Comparison of ENCODE assay signal across 8 cellular contexts in the genomic region with DNA sequence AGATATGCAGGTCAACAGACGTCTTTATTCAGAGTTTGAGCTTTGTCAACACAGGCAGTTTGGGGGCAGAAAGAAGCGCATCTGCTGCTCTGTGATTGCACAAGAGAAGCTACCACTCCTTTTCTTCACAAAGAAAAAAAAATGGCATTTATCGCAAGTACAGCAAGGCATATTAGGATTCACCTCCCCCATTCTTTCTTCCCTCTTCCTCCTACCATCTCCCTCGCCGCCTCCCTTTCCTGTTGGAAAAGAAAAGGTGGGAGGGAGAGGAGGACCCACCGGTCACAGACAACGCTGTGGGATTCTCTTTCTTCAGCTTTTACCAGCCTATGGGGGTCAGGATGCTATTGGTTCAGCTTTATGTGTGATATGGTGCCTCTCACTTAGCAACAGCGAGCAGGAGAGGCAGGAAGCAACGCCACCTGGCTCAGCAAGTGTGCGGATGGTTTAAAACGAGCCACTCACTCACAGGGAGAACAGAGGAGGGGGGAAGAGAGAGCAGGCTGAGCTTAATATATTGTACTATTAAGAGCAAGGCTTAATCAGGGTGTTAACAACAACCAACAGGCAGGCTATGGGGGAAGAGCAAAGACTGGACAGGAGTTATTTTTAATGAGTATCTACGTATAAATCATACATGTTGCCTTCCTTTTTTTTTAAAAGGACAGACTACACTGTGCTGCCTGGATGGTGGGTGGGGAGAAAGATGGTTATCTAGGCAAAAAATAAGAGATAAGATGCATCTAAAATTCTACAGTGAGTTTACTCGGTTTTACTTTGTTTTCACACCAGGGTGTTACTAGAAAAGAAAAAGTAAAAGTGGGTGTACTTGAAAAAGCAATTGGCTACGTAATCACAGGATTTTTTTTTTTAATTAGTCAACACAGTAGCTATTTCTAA.
DNase-seq lines count a peak whose midpoint lies in the region; ATAC-seq and TF ChIP-seq lines count a peak whose summit lies in the region.

No MANE protein-coding gene starts in this region.

- TF ChIP-seq POLR2A in adrenal gland (IDR thresholded peaks at IDR 0.05), result peak in 1 of 2 donors; percentile 44

- TF ChIP-seq CTCF in GM10266 (IDR thresholded peaks at IDR 0.05; ENCODE audit: control insufficient read depth, insufficient read depth, low read depth, missing control alignments) (no peak), Panc1 (IDR thresholded peaks at IDR 0.05) (peak; percentile 2; the same call in 1 of the 2 replicates), adrenal gland (IDR thresholded peaks at IDR 0.05) (peak in 3 of 6 experiments; percentile 7 to 22 (median 17)), osteoblast (IDR thresholded peaks at IDR 0.05; ENCODE audit: extremely low read depth, low read depth, low read length) (no peak)

- CTCF ChIA-PET in Panc1 (lab: Charles Lee), result interaction anchor here (0.6 kb wide), 1 partner anchor 162 kb away, joined by 3 read pairs; no protein-coding TSS in a partner anchor

- WGBS in adrenal gland, 4 donors, result 0 to 5% (median 2%) methylated on average over 14 of the region's 14 CpGs

- no TSS peak for BruUV-seq in Panc1 (replicated peaks; lab: Mats Ljungman, UMichigan)

- H3K4me3 ChIP-seq in Karpas-422 (ENCODE audit: low read length) (peak overlapping the region; percentile 56), Panc1 (ENCODE audit: low read depth in 2 of 2, low read length in 2 of 2) (peak overlapping the region; percentile 33 to 59), adrenal gland (peak overlapping the region in 2 of 4 donors; percentile 45 to 58), osteoblast (ENCODE audit: insufficient read depth, low read length) (peak overlapping the region; percentile 64), SJCRH30 (no peak overlapping the region)

- H3K9ac ChIP-seq in Karpas-422 (ENCODE audit: low read length), result peak overlapping the region; percentile 65

- no peaks in the 10 kb centered on the region for H3K9me2 ChIP-seq in Karpas-422 (replicated peaks; ENCODE audit: insufficient read depth, low read length)

- H4K20me1 ChIP-seq in Karpas-422 (ENCODE audit: insufficient read depth, low read depth, low read length) (no peaks in the 10 kb centered on the region; the same call in 1 of the 2 replicates), osteoblast (ENCODE audit: insufficient read depth, low read length) (no peaks in the 10 kb centered on the region)

- H3K36me3 ChIP-seq in Karpas-422 (ENCODE audit: insufficient read depth, low read length) (no peaks in the 10 kb centered on the region), Panc1 (ENCODE audit: control insufficient read depth, insufficient read depth, low read length) (no peaks in the 10 kb centered on the region), adrenal gland (replicated peaks in 1 of 2) (no peaks in the 10 kb centered on the region), osteoblast (ENCODE audit: insufficient read depth, low read length) (no peaks in the 10 kb centered on the region), SJCRH30 (no peaks in the 10 kb centered on the region)

- H3K4me2 ChIP-seq in Karpas-422 (ENCODE audit: low read depth, low read length, poor library complexity, severe bottlenecking) (peak overlapping the region; percentile 68), osteoblast (ENCODE audit: insufficient read depth, low read length) (peak overlapping the region; percentile 79)

- H3K27me3 ChIP-seq in Karpas-422 (ENCODE audit: low read length), result no peaks in the 10 kb centered on the region
- no peaks in the 10 kb centered on the region for H3K27me3 ChIP-seq in Panc1 (ENCODE audit: control insufficient read depth, insufficient read depth, low read length)
- H3K27me3 ChIP-seq in adrenal gland, result no peaks in the 10 kb centered on the region
- H3K27me3 ChIP-seq in osteoblast (ENCODE audit: insufficient read depth, low read length), result peaks cover 6% of the 10 kb centered on the region
- H3K27me3 ChIP-seq in SJCRH30, result no peaks in the 10 kb centered on the region

- H2AFZ ChIP-seq in Karpas-422 (ENCODE audit: low read length) (no peak overlapping the region), osteoblast (ENCODE audit: low read length) (peak overlapping the region; percentile 86)

- peak; percentile 12 for DNase-seq in GM10266 (ENCODE audit: extremely low spot score)
- peak; percentile 91 for DNase-seq in Karpas-422
- no peak for DNase-seq in Panc1 (ENCODE audit: low read depth, low spot score)
- peak; percentile 43 to 87 (median 60) for DNase-seq in adrenal gland
- peak; percentile 79 for DNase-seq in cardiac septum (ENCODE audit: low spot score)
- DNase-seq in osteoblast (ENCODE audit: insufficient read length, low spot score, missing footprints), result no peak
- no peak for DNase-seq in SJCRH30

- POLR2A ChIA-PET in Panc1 (lab: Charles Lee), result interaction anchor here (0.6 kb wide), 1 partner anchor 44 kb away, joined by 4 read pairs; no protein-coding TSS in a partner anchor

- ATAC-seq in Panc1 (peak; percentile 85), HG03378 (IDR thresholded peaks at IDR 0.05; ENCODE audit: unreplicated experiment) (no peak)

- H3K27ac ChIP-seq in Karpas-422 (ENCODE audit: low read length), result peak overlapping the region; percentile 89
- H3K27ac ChIP-seq in Panc1 (ENCODE audit: low read length), result peak overlapping the region; percentile 82
- peak overlapping the region in 4 of 5 donors; percentile 12 to 74 (median 59) for H3K27ac ChIP-seq in adrenal gland
- no peak overlapping the region for H3K27ac ChIP-seq in osteoblast (ENCODE audit: low read depth, low read length)
- no peak overlapping the region for H3K27ac ChIP-seq in SJCRH30

- no peaks in the 10 kb centered on the region for H3K9me3 ChIP-seq in Karpas-422 (ENCODE audit: low read length)
- H3K9me3 ChIP-seq in Panc1 (ENCODE audit: control insufficient read depth, insufficient read depth, low read depth, low read length), result no peaks in the 10 kb centered on the region
- no peaks in the 10 kb centered on the region for H3K9me3 ChIP-seq in adrenal gland (replicated peaks in 1 of 3)
- H3K9me3 ChIP-seq in osteoblast (ENCODE audit: low read depth, low read length), result no peaks in the 10 kb centered on the region
- no peaks in the 10 kb centered on the region for H3K9me3 ChIP-seq in SJCRH30 (replicated peaks)

- in situ Hi-C loops in Panc1 (cut with HindIII; ENCODE audit: low pct_unique_long_range_greater_than_20kb, low sequenced_read_pairs), result no loop called here

- intact Hi-C loops in Panc1 (cut with micrococcal nuclease; ENCODE audit: unreplicated experiment) (no loop called here), adrenal gland (cut with DNase I) (loop anchor here in 1 of 2 donors (10.0 kb wide), 2 partner anchors 206 to 276 kb away; no protein-coding TSS in a partner anchor), cardiac septum (cut with DNase I) (loop anchor here (2.0 to 10.0 kb wide), 3 partner anchors 102 to 284 kb away; no protein-coding TSS in a partner anchor)

- H3K79me2 ChIP-seq in Karpas-422 (ENCODE audit: low read length) (peaks cover 76% of the 10 kb centered on the region), osteoblast (ENCODE audit: insufficient read depth, low read length) (no peaks in the 10 kb centered on the region)

- H3K4me1 ChIP-seq in Karpas-422 (ENCODE audit: low read length) (peaks cover 94% of the 10 kb centered on the region), Panc1 (ENCODE audit: control insufficient read depth, insufficient read depth, low read length) (peaks cover 48% of the 10 kb centered on the region), adrenal gland (replicated peaks in 1 of 2) (peaks cover 4 to 28% of the 10 kb centered on the region in 2 donors), osteoblast (ENCODE audit: insufficient read depth, low read length) (peaks cover 10% of the 10 kb centered on the region), SJCRH30 (peaks cover 18% of the 10 kb centered on the region)

Comparison
In these comparisons a context has a peak if more than half of its experiments do, and no peak if none do; other contexts are left out.
1. DNase-seq: peak in GM10266 (single experiment), Karpas-422 (single experiment), adrenal gland (7 of 7) and cardiac septum (single experiment); none in Panc1 (single experiment), osteoblast (single experiment) and SJCRH30 (0 of 2).
2. H3K27ac ChIP-seq: peak in Karpas-422 (single experiment), Panc1 (single experiment) and adrenal gland (4 of 5); none in osteoblast (single experiment) and SJCRH30 (single experiment).